In genomic region chr11:125373426-125374391, GRCh38 we compare ENCODE assay signal across 16 cellular contexts.
DNase-seq lines count a peak whose midpoint lies in the region; ATAC-seq, FAIRE-seq and TF ChIP-seq lines count a peak whose summit lies in the region.
"Had no signal": no experiment of that assay in that cellular context is flagged by ENCODE, and none has a peak within 500 bp of the region (broad histone marks: within the 10 kb centered on the region; RNA-seq: fewer than 3 reads in every experiment).

No MANE protein-coding gene starts in this region.

- H3K4me3 Mint-ChIP-seq in activated CD8-positive, alpha-beta T cell treated with anti-CD3 and anti-CD28 coated beads, Interleukin-2, amount 10 ng/mL, durations not matched to agents 7 days and 5 days, result no peak overlapping the region
- H3K4me3 Mint-ChIP-seq: activated naive CD4-positive, alpha-beta T cell treated with anti-CD3 and anti-CD28 coated beads for 36 hours; dendritic cell treated with granulocyte-macrophage colony-stimulating factor and Interleukin-4, amounts not matched to agents 40 ng/mL and 50 ng/mL, for 4 days had no signal

- H3K36me3 ChIP-seq in ascending aorta (no peaks in the 10 kb centered on the region), osteoblast (ENCODE audit: insufficient read depth, low read length) (no peaks in the 10 kb centered on the region), small intestine (ENCODE audit: control insufficient read depth in 2 of 2, insufficient read depth in 2 of 2, low read length in 2 of 2) (no peaks in the 10 kb centered on the region)

- no peaks in the 10 kb centered on the region for H3K36me3 Mint-ChIP-seq in activated CD8-positive, alpha-beta T cell treated with anti-CD3 and anti-CD28 coated beads, Interleukin-2, amount 10 ng/mL, durations not matched to agents 7 days and 5 days (ENCODE audit: low read depth)

- no peak overlapping the region for H2AFZ ChIP-seq in osteoblast (ENCODE audit: low read length)

- POLR2A ChIA-PET in activated CD8-positive, alpha-beta T cell treated with anti-CD3 and anti-CD28 coated beads, Interleukin-2, amount 10 ng/mL, durations not matched to agents 7 days and 5 days (lab: Charles Lee), result no interaction called here

- peaks cover 34% of the 10 kb centered on the region for H3K27me3 Mint-ChIP-seq in activated CD8-positive, alpha-beta T cell treated with anti-CD3 and anti-CD28 coated beads, Interleukin-2, amount 10 ng/mL, durations not matched to agents 7 days and 5 days (ENCODE audit: low read depth)

- peak; percentile 29 for DNase-seq in ELF-1 (ENCODE audit: low read depth, low spot score)
- DNase-seq in ascending aorta (ENCODE audit: low spot score in 2 of 2), result no peak
- DNase-seq in fibroblast of villous mesenchyme (ENCODE audit: low read depth), result peak; percentile 44
- DNase-seq in osteoblast (ENCODE audit: insufficient read length, low spot score, missing footprints), result peak; percentile 93
- DNase-seq in NCI-H510A (lab: John Stamatoyannopoulos, UW), result no peak
- no peak for DNase-seq in activated CD8-positive, alpha-beta T cell treated with anti-CD3 and anti-CD28 coated beads, Interleukin-2, amount 10 ng/mL, durations not matched to agents 7 days and 5 days
- DNase-seq in small intestine, result no peak
- DNase-seq: activated naive CD4-positive, alpha-beta T cell treated with anti-CD3 and anti-CD28 coated beads for 36 hours; AML-193; DMS53; NCI-H2029 treated with DMSO at 0.1 percent for 48 hours; retina; stimulated activated naive CD4-positive, alpha-beta T cell treated with Interleukin-2 at 50 U/mL for 16 hours had no signal

- peak overlapping the region; percentile 45 to 62 for H3K27ac ChIP-seq in ascending aorta
- no peak overlapping the region for H3K27ac ChIP-seq in osteoblast (ENCODE audit: low read depth, low read length)
- no peak overlapping the region for H3K27ac ChIP-seq in small intestine (ENCODE audit: low read depth in 1 of 2, low read length in 1 of 2)
- H3K27ac ChIP-seq: SK-N-MC had no signal

- 74 to 91% (median 80%) methylated on average over 13 of the region's 13 CpGs for WGBS in small intestine, 3 donors

- TF ChIP-seq CTCF in ascending aorta (IDR thresholded peaks at IDR 0.05), result no peak
- TF ChIP-seq CTCF in fibroblast of villous mesenchyme (IDR thresholded peaks at IDR 0.05; ENCODE audit: insufficient read depth, low read depth, low read length), result no peak
- TF ChIP-seq CTCF in osteoblast (IDR thresholded peaks at IDR 0.05; ENCODE audit: extremely low read depth, low read depth, low read length), result no peak

- FAIRE-seq in small intestine (lab: Jason Lieb, UNC), result no peak

- no peaks in the 10 kb centered on the region for H3K9me3 Mint-ChIP-seq in activated CD8-positive, alpha-beta T cell treated with anti-CD3 and anti-CD28 coated beads, Interleukin-2, amount 10 ng/mL, durations not matched to agents 7 days and 5 days (ENCODE audit: insufficient read depth)
- H3K9me3 Mint-ChIP-seq: activated naive CD4-positive, alpha-beta T cell treated with anti-CD3 and anti-CD28 coated beads for 36 hours; dendritic cell treated with granulocyte-macrophage colony-stimulating factor and Interleukin-4, amounts not matched to agents 40 ng/mL and 50 ng/mL, for 4 days had no signal

- no peaks in the 10 kb centered on the region for H3K27me3 ChIP-seq in ascending aorta
- H3K27me3 ChIP-seq in osteoblast (ENCODE audit: insufficient read depth, low read length), result peaks cover 13% of the 10 kb centered on the region
- H3K27me3 ChIP-seq in small intestine (ENCODE audit: control insufficient read depth in 2 of 2, insufficient read depth in 2 of 2, low read length in 2 of 2), result no peaks in the 10 kb centered on the region

- H3K4me3 ChIP-seq in ascending aorta, result no peak overlapping the region
- no peak overlapping the region for H3K4me3 ChIP-seq in fibroblast of villous mesenchyme (ENCODE audit: low read depth, low read length)
- no peak overlapping the region for H3K4me3 ChIP-seq in osteoblast (ENCODE audit: insufficient read depth, low read length)
- no peak overlapping the region for H3K4me3 ChIP-seq in small intestine (ENCODE audit: low read depth in 1 of 2, low read length in 2 of 2)
- H3K4me3 ChIP-seq: SK-N-MC had no signal

- ATAC-seq in HG03469 (IDR thresholded peaks at IDR 0.05; ENCODE audit: unreplicated experiment), result no peak
- ATAC-seq in activated CD8-positive, alpha-beta T cell treated with anti-CD3 and anti-CD28 coated beads, Interleukin-2, amount 10 ng/mL, durations not matched to agents 7 days and 5 days, result no peak

- H3K79me2 ChIP-seq in osteoblast (ENCODE audit: insufficient read depth, low read length), result no peaks in the 10 kb centered on the region

- no peaks in the 10 kb centered on the region for H3K4me1 Mint-ChIP-seq in activated CD8-positive, alpha-beta T cell treated with anti-CD3 and anti-CD28 coated beads, Interleukin-2, amount 10 ng/mL, durations not matched to agents 7 days and 5 days (ENCODE audit: low read depth)

- no peaks in the 10 kb centered on the region for H4K20me1 ChIP-seq in osteoblast (ENCODE audit: insufficient read depth, low read length)

- CTCF ChIA-PET in activated CD8-positive, alpha-beta T cell treated with anti-CD3 and anti-CD28 coated beads, Interleukin-2, amount 10 ng/mL, durations not matched to agents 7 days and 5 days (lab: Charles Lee), result interaction anchor here (1.3 kb wide), 1 partner anchor 28 kb away, joined by 4 read pairs; no protein-coding TSS in a partner anchor

- H3K9me3 ChIP-seq in ascending aorta (no peaks in the 10 kb centered on the region), osteoblast (ENCODE audit: low read depth, low read length) (no peaks in the 10 kb centered on the region), small intestine (ENCODE audit: control insufficient read depth, low read depth) (no peaks in the 10 kb centered on the region)

- H3K27ac Mint-ChIP-seq in activated CD8-positive, alpha-beta T cell treated with anti-CD3 and anti-CD28 coated beads, Interleukin-2, amount 10 ng/mL, durations not matched to agents 7 days and 5 days, result no peak overlapping the region
- H3K27ac Mint-ChIP-seq: activated naive CD4-positive, alpha-beta T cell treated with anti-CD3 and anti-CD28 coated beads for 36 hours; dendritic cell treated with granulocyte-macrophage colony-stimulating factor and Interleukin-4, amounts not matched to agents 40 ng/mL and 50 ng/mL, for 4 days had no signal

- intact Hi-C loops in ascending aorta (cut with DNase I), result loop anchor here (1.0 kb wide), 1 partner anchor 32 kb away; no protein-coding TSS in a partner anchor

- no peak overlapping the region for H3K4me2 ChIP-seq in osteoblast (ENCODE audit: insufficient read depth, low read length)

- H3K4me1 ChIP-seq in ascending aorta (peaks cover 4 to 32% of the 10 kb centered on the region in 2 donors), osteoblast (ENCODE audit: insufficient read depth, low read length) (peaks cover 29% of the 10 kb centered on the region), small intestine (ENCODE audit: control insufficient read depth in 2 of 2, insufficient read depth in 1 of 2, low read depth in 1 of 2, low read length in 1 of 2) (no peaks in the 10 kb centered on the region)

Comparison
In these comparisons a context has a peak if more than half of its experiments do, and no peak if none do; other contexts are left out.
1. DNase-seq: peak in ELF-1 (single experiment), fibroblast of villous mesenchyme (single experiment) and osteoblast (single experiment); none in ascending aorta (0 of 2), NCI-H510A (single experiment), activated CD8-positive, alpha-beta T cell treated with anti-CD3 and anti-CD28 coated beads, Interleukin-2, amount 10 ng/mL, durations not matched to agents 7 days and 5 days (single experiment) and small intestine (single experiment).
2. H3K27ac ChIP-seq: peak in ascending aorta (2 of 2); none in osteoblast (single experiment) and small intestine (0 of 2).